ENCODE assay signal across 8 cellular contexts in the genomic region with DNA sequence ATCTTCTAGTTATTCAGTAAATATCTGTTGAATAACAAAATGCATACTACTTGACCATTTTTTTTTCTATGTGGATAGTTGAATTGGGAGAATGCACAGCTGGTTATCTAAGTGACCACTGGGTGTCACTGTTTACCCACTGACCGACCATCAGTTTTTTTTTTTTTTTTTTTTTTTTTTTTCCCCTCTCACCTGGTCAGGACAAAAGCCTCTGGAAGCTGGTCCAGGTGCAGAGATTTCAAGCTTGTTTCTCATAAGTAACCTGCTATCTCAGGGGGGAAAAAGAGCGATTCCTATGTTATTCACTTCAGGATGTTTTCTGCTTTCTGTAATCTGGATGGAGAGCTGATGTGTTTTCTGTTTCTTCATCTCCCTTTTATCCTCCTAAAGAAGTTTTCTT.
DNase-seq lines count a peak whose midpoint lies in the region; FAIRE-seq lines count a peak whose summit lies in the region.

No MANE protein-coding gene starts in this region.

- H3K4me3 ChIP-seq in Karpas-422 (ENCODE audit: low read length): no peak overlapping the region
- H3K4me3 ChIP-seq in CD4-positive, alpha-beta memory T cell (ENCODE audit: low read length in 2 of 2): no peak overlapping the region

- intact Hi-C loops in CD4-positive, alpha-beta memory T cell (cut with micrococcal nuclease): no loop called here

- no peaks in the 10 kb centered on the region for H3K27me3 ChIP-seq in Karpas-422 (ENCODE audit: low read length)
- no peaks in the 10 kb centered on the region for H3K27me3 ChIP-seq in CD4-positive, alpha-beta memory T cell (ENCODE audit: insufficient read depth, low read length)

- no peaks in the 10 kb centered on the region for H3K36me3 Mint-ChIP-seq in CD4-positive, alpha-beta memory T cell

- no peaks in the 10 kb centered on the region for H3K9me2 ChIP-seq in Karpas-422 (replicated peaks; ENCODE audit: insufficient read depth, low read length)

- DNase-seq in Karpas-422: peak; percentile 69
- DNase-seq in SK-MEL-5 (ENCODE audit: low read depth, low spot score): peak; percentile 65
- DNase-seq in globus pallidus (ENCODE audit: low spot score): peak; percentile 5
- peak; percentile 64 for DNase-seq in superior temporal gyrus (ENCODE audit: extremely low spot score)
- DNase-seq in activated gamma-delta T cell treated with Interleukin-2 at 50 U/mL for 16 hours: no peak
- no peak for DNase-seq in GDM1 (lab: John Stamatoyannopoulos, UW)
- DNase-seq in CD4-positive, alpha-beta memory T cell: no peak

- H3K27ac Mint-ChIP-seq in CD4-positive, alpha-beta memory T cell: no peak overlapping the region

- H3K4me1 ChIP-seq in Karpas-422 (ENCODE audit: low read length): no peaks in the 10 kb centered on the region
- no peaks in the 10 kb centered on the region for H3K4me1 ChIP-seq in CD4-positive, alpha-beta memory T cell (ENCODE audit: insufficient read depth, low read length)

- POLR2A ChIA-PET in CD4-positive, alpha-beta memory T cell (lab: Charles Lee; ENCODE audit: partially characterized antibody): no interaction called here

- H3K4me3 Mint-ChIP-seq in CD4-positive, alpha-beta memory T cell: no peak overlapping the region

- no peaks in the 10 kb centered on the region for H3K27me3 Mint-ChIP-seq in CD4-positive, alpha-beta memory T cell

- H3K9me3 ChIP-seq in Karpas-422 (ENCODE audit: low read length): no peaks in the 10 kb centered on the region
- H3K9me3 ChIP-seq in CD4-positive, alpha-beta memory T cell (ENCODE audit: control insufficient read depth in 1 of 2, low read length in 2 of 2): no peaks in the 10 kb centered on the region

- H3K27ac ChIP-seq in Karpas-422 (ENCODE audit: low read length): no peak overlapping the region
- H3K27ac ChIP-seq in CD4-positive, alpha-beta memory T cell (ENCODE audit: low read depth, low read length): no peak overlapping the region

- H4K20me1 ChIP-seq in Karpas-422 (ENCODE audit: insufficient read depth, low read depth, low read length): no peaks in the 10 kb centered on the region

- H3K9ac ChIP-seq in Karpas-422 (ENCODE audit: low read length): no peak overlapping the region

- no peaks in the 10 kb centered on the region for H3K36me3 ChIP-seq in Karpas-422 (ENCODE audit: insufficient read depth, low read length)
- H3K36me3 ChIP-seq in CD4-positive, alpha-beta memory T cell (ENCODE audit: insufficient read depth, low read length): no peaks in the 10 kb centered on the region

- no peak overlapping the region for H2AFZ ChIP-seq in Karpas-422 (ENCODE audit: low read length)

- H3K79me2 ChIP-seq in Karpas-422 (ENCODE audit: low read length): no peaks in the 10 kb centered on the region

- no peaks in the 10 kb centered on the region for H3K4me1 Mint-ChIP-seq in CD4-positive, alpha-beta memory T cell

- in situ Hi-C loops in SK-MEL-5 (cut with HindIII; ENCODE audit: low pct_unique_long_range_greater_than_20kb, low sequenced_read_pairs): no loop called here

- CTCF ChIA-PET in CD4-positive, alpha-beta memory T cell (lab: Charles Lee; ENCODE audit: partially characterized antibody): interaction anchor here (0.7 to 1.3 kb wide), 6 partner anchors 9 to 97 kb away, joined by 3 to 5 read pairs (median 3); no protein-coding TSS in a partner anchor

- no peak overlapping the region for H3K4me2 ChIP-seq in Karpas-422 (ENCODE audit: low read depth, low read length, poor library complexity, severe bottlenecking)

- peaks cover 0 to 5% (median 0%) of the 10 kb centered on the region in 8 donors for H3K9me3 Mint-ChIP-seq in CD4-positive, alpha-beta memory T cell

- peak; percentile 48 for FAIRE-seq in G401.6 (lab: Jason Lieb, UNC)

Comparison
In these comparisons a context has a peak if more than half of its experiments do, and no peak if none do; other contexts are left out.
1. DNase-seq: peak in Karpas-422 (single experiment), SK-MEL-5 (single experiment), globus pallidus (single experiment) and superior temporal gyrus (single experiment); none in activated gamma-delta T cell treated with Interleukin-2 at 50 U/mL for 16 hours (single experiment), GDM1 (single experiment) and CD4-positive, alpha-beta memory T cell (0 of 5).